In the genomic region with DNA sequence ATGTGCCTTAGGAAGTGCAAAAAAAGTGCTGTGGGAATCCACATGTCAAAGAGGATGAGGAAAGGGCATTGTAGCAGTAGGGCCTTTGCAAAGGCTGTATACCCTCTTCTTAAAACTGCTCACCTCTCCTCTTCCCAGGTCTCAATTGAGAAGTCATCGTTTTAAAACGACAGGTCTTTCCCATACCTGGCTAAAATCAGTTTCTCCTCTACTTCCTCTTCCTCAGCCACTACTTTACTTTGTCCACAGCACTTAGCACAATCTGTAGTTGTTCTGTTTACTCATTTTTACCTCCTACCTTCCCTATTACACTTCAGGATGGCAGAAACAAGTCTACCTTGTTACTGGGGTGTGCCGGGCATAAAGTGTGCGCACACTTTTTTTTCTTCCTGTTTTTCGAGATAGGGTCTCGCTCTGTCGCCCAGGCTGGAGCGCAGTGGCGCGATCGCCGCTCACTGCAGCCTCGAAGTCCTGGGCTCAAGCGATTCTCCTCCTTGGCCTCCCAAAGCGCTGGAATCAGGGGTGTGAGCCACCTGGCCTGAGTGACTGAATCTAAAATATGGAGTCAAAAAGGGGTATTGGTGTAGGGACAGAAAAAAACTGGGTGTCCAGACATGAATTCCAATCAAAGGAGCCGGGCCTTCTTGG, we compare ENCODE assay signal across 8 cellular contexts. TPM values are rescaled to one million over a fixed set of nuclear protein-coding genes. Genes with fewer than 3 reads are reported as not detected.
DNase-seq lines count a peak whose midpoint lies in the region; ATAC-seq, FAIRE-seq and TF ChIP-seq lines count a peak whose summit lies in the region.

No MANE protein-coding gene starts in this region.

- POLR2A ChIA-PET in activated CD8-positive, alpha-beta T cell treated with anti-CD3 and anti-CD28 coated beads for 36 hours (lab: Charles Lee) = interaction anchor here (1.2 to 2.4 kb wide), 3 partner anchors 9 to 293 kb away, joined by 3 to 21 read pairs (median 4); partner anchors contain the start of gene ELOVL5

- H3K27ac ChIP-seq in right atrium auricular region (peak overlapping the region; percentile 90 to 92), small intestine (ENCODE audit: low read depth in 1 of 2, low read length in 1 of 2) (peak overlapping the region; percentile 88 to 90)

- intact Hi-C loops in activated naive CD4-positive, alpha-beta T cell treated with anti-CD3 and anti-CD28 coated beads for 36 hours (cut with micrococcal nuclease) = loop anchor here (1.0 to 10.0 kb wide), 7 partner anchors 9 to 436 kb away; partner anchors contain the start of genes GCLC and LRRC1
- intact Hi-C loops in activated CD8-positive, alpha-beta T cell treated with anti-CD3 and anti-CD28 coated beads for 36 hours (cut with micrococcal nuclease) = no loop called here

- H3K36me3 Mint-ChIP-seq in activated naive CD4-positive, alpha-beta T cell treated with anti-CD3 and anti-CD28 coated beads for 36 hours (ENCODE audit: low read depth) = no peaks in the 10 kb centered on the region
- H3K36me3 Mint-ChIP-seq in activated CD8-positive, alpha-beta T cell treated with anti-CD3 and anti-CD28 coated beads for 36 hours (ENCODE audit: low read depth) = peaks cover 4% of the 10 kb centered on the region

- no peaks in the 10 kb centered on the region for H3K9me3 Mint-ChIP-seq in activated naive CD4-positive, alpha-beta T cell treated with anti-CD3 and anti-CD28 coated beads for 36 hours
- H3K9me3 Mint-ChIP-seq in activated CD8-positive, alpha-beta T cell treated with anti-CD3 and anti-CD28 coated beads for 36 hours = peaks cover 2% of the 10 kb centered on the region

- WGBS in small intestine, 3 donors = 3 to 10% (median 4%) methylated on average over 16 of the region's 16 CpGs

- H3K4me3 ChIP-seq in right atrium auricular region (peak overlapping the region; percentile 58 to 62), small intestine (ENCODE audit: low read depth in 1 of 2, low read length in 2 of 2) (peak overlapping the region; percentile 48 to 53)

- peaks cover 0 to 8% of the 10 kb centered on the region in 2 donors for H3K4me1 ChIP-seq in right atrium auricular region
- peaks cover 0 to 4% of the 10 kb centered on the region in 2 donors for H3K4me1 ChIP-seq in small intestine (ENCODE audit: control insufficient read depth in 2 of 2, insufficient read depth in 1 of 2, low read depth in 1 of 2, low read length in 1 of 2)

- H3K27me3 ChIP-seq in right atrium auricular region (no peaks in the 10 kb centered on the region), small intestine (ENCODE audit: control insufficient read depth in 2 of 2, insufficient read depth in 2 of 2, low read length in 2 of 2) (no peaks in the 10 kb centered on the region)

- H3K4me1 Mint-ChIP-seq in activated naive CD4-positive, alpha-beta T cell treated with anti-CD3 and anti-CD28 coated beads for 36 hours (ENCODE audit: low read depth) = peaks cover 39% of the 10 kb centered on the region
- H3K4me1 Mint-ChIP-seq in activated CD8-positive, alpha-beta T cell treated with anti-CD3 and anti-CD28 coated beads for 36 hours (ENCODE audit: low read depth) = peaks cover 45% of the 10 kb centered on the region

- CTCF ChIA-PET in activated naive CD4-positive, alpha-beta T cell treated with anti-CD3 and anti-CD28 coated beads for 36 hours (lab: Charles Lee) = no interaction called here
- CTCF ChIA-PET in activated CD8-positive, alpha-beta T cell treated with anti-CD3 and anti-CD28 coated beads for 36 hours (lab: Charles Lee) = interaction anchor here (1.0 to 1.6 kb wide), 2 partner anchors 10 to 17 kb away, joined by 3 to 6 read pairs; partner anchors contain the start of gene ELOVL5

- no peaks in the 10 kb centered on the region for H3K9me3 ChIP-seq in right atrium auricular region
- H3K9me3 ChIP-seq in small intestine (ENCODE audit: control insufficient read depth, low read depth) = no peaks in the 10 kb centered on the region

- peak overlapping the region; percentile 90 for H3K4me3 Mint-ChIP-seq in activated naive CD4-positive, alpha-beta T cell treated with anti-CD3 and anti-CD28 coated beads for 36 hours
- H3K4me3 Mint-ChIP-seq in activated CD8-positive, alpha-beta T cell treated with anti-CD3 and anti-CD28 coated beads for 36 hours = peak overlapping the region; percentile 91

- H3K27me3 Mint-ChIP-seq in activated naive CD4-positive, alpha-beta T cell treated with anti-CD3 and anti-CD28 coated beads for 36 hours (ENCODE audit: low read depth) = no peaks in the 10 kb centered on the region
- no peaks in the 10 kb centered on the region for H3K27me3 Mint-ChIP-seq in activated CD8-positive, alpha-beta T cell treated with anti-CD3 and anti-CD28 coated beads for 36 hours

- no peak for FAIRE-seq in small intestine (lab: Jason Lieb, UNC)

- no peaks in the 10 kb centered on the region for H3K36me3 ChIP-seq in right atrium auricular region
- H3K36me3 ChIP-seq in small intestine (ENCODE audit: control insufficient read depth in 2 of 2, insufficient read depth in 2 of 2, low read length in 2 of 2) = no peaks in the 10 kb centered on the region

- ATAC-seq in HG03175 (IDR thresholded peaks at IDR 0.05; ENCODE audit: unreplicated experiment) = peak; percentile 11
- ATAC-seq in activated CD8-positive, alpha-beta T cell treated with anti-CD3 and anti-CD28 coated beads for 36 hours = no peak

- no peak for DNase-seq in activated naive CD4-positive, alpha-beta T cell treated with anti-CD3 and anti-CD28 coated beads for 36 hours
- DNase-seq in activated naive CD4-positive, alpha-beta T cell (lab: John Stamatoyannopoulos, UW) = no peak
- DNase-seq in activated CD8-positive, alpha-beta T cell treated with anti-CD3 and anti-CD28 coated beads for 36 hours = peak; percentile 7
- no peak for DNase-seq in right atrium auricular region (ENCODE audit: low spot score)
- DNase-seq in small intestine = peak; percentile 48
- no peak for DNase-seq in SKM-1 (lab: John Stamatoyannopoulos, UW; ENCODE audit: unreplicated experiment)
- no peak for DNase-seq in NCI-H2171 treated with DMSO at 0.1 percent for 48 hours (lab: John Stamatoyannopoulos, UW)

- no peak for TF ChIP-seq CTCF in activated CD8-positive, alpha-beta T cell treated with anti-CD3 and anti-CD28 coated beads for 36 hours (IDR thresholded peaks at IDR 0.05)
- TF ChIP-seq CTCF in right atrium auricular region (IDR thresholded peaks at IDR 0.05) = no peak

- H3K27ac Mint-ChIP-seq in activated naive CD4-positive, alpha-beta T cell treated with anti-CD3 and anti-CD28 coated beads for 36 hours = peak overlapping the region; percentile 96
- H3K27ac Mint-ChIP-seq in activated CD8-positive, alpha-beta T cell treated with anti-CD3 and anti-CD28 coated beads for 36 hours = peak overlapping the region; percentile 99

RNA-seq across cellular contexts. Expression of gene ELOVL5, which starts 9.8 kb away (rescaled TPM):
- 100 to 1,000 TPM; 132 to 136 TPM for total RNA-seq in activated naive CD4-positive, alpha-beta T cell treated with anti-CD3 and anti-CD28 coated beads for 36 hours
- total RNA-seq in activated CD8-positive, alpha-beta T cell treated with anti-CD3 and anti-CD28 coated beads for 36 hours = 10 to 100 TPM; 88.3 to 92.7 TPM
- total RNA-seq in right atrium auricular region = 10 to 100 TPM; 31.2 to 34.9 TPM
- polyA plus RNA-seq in small intestine = 10 to 100 TPM in 2 of 3 donors, 1 to 10 TPM in 1; 6.3 to 33.3 (median 11.9) TPM

Comparison
In these comparisons a context has a peak if more than half of its experiments do, and no peak if none do; other contexts are left out.
1. DNase-seq: peak in activated CD8-positive, alpha-beta T cell treated with anti-CD3 and anti-CD28 coated beads for 36 hours (single experiment) and small intestine (single experiment); none in activated naive CD4-positive, alpha-beta T cell treated with anti-CD3 and anti-CD28 coated beads for 36 hours (single experiment), activated naive CD4-positive, alpha-beta T cell (0 of 4), right atrium auricular region (single experiment), SKM-1 (single experiment) and NCI-H2171 treated with DMSO at 0.1 percent for 48 hours (single experiment).